In genomic region chr4:176238157-176238608, GRCh38 we compare ENCODE assay signal across 15 cellular contexts. TPM values are rescaled to one million over a fixed set of nuclear protein-coding genes. Genes with fewer than 3 reads are reported as not detected.
DNase-seq lines count a peak whose midpoint lies in the region; FAIRE-seq and TF ChIP-seq lines count a peak whose summit lies in the region.
"Had no signal": no experiment of that assay in that cellular context is flagged by ENCODE, and none has a peak within 500 bp of the region (broad histone marks: within the 10 kb centered on the region; RNA-seq: fewer than 3 reads in every experiment).

No MANE protein-coding gene starts in this region.

- TF ChIP-seq CTCF in cardiac muscle cell (IDR thresholded peaks at IDR 0.05; ENCODE audit: low read depth, low read length) = no peak

- peak overlapping the region; percentile 66 to 80 (median 80) for H3K9ac ChIP-seq in skeletal muscle tissue (ENCODE audit: low read depth in 1 of 3, low read length in 3 of 3)

- FAIRE-seq in urothelium cell line (lab: Jason Lieb, UNC) = no peak

- POLR2A ChIA-PET in activated CD4-positive, alpha-beta memory T cell treated with anti-CD3 and anti-CD28 coated beads, Interleukin-2, amount 10 ng/mL, durations not matched to agents 7 days and 5 days (lab: Charles Lee) = no interaction called here

- H3K36me3 ChIP-seq in cardiac muscle cell = no peaks in the 10 kb centered on the region
- H3K36me3 ChIP-seq in skeletal muscle tissue (ENCODE audit: control insufficient read depth in 3 of 3, insufficient read depth in 3 of 3, low read length in 3 of 3) = no peaks in the 10 kb centered on the region
- H3K36me3 ChIP-seq: neutrophil had no signal

- DNase-seq in H4 (ENCODE audit: low spot score) (peak; percentile 77), amniotic epithelial cell (ENCODE audit: low read depth) (peak; percentile 12), cardiac muscle cell (ENCODE audit: low read depth in 1 of 2, low spot score in 1 of 2) (peak in 1 of 2 donors; percentile 74), urothelium cell line (ENCODE audit: low spot score) (no peak), amygdala (lab: John Stamatoyannopoulos, UW) (no peak), GF-D8 (lab: John Stamatoyannopoulos, UW) (no peak)
- DNase-seq in activated CD4-positive, alpha-beta memory T cell treated with anti-CD3 and anti-CD28 coated beads, Interleukin-2, amount 10 ng/mL, durations not matched to agents 7 days and 5 days = no peak
- DNase-seq: activated B cell treated with CpG ODN at 0.5 μM for 24 hours; effector CD8-positive, alpha-beta T cell; GDM1; NCI-H1048; PC-9 had no signal

- no peak overlapping the region for H3K27ac Mint-ChIP-seq in activated CD4-positive, alpha-beta memory T cell treated with anti-CD3 and anti-CD28 coated beads, Interleukin-2, amount 10 ng/mL, durations not matched to agents 7 days and 5 days
- H3K27ac Mint-ChIP-seq: activated B cell treated with CpG ODN at 0.5 μM for 24 hours; activated T-helper 17 cell treated with anti-CD3 and anti-CD28 coated beads, Interleukin-2, amount 50 U/mL, for 72 hours had no signal

- H3K27ac ChIP-seq in cardiac muscle cell = peak overlapping the region; percentile 8
- H3K27ac ChIP-seq in skeletal muscle tissue (ENCODE audit: low read depth, low read length) = peak overlapping the region; percentile 92
- H3K27ac ChIP-seq: neutrophil, PC-9 had no signal

- H3K4me1 ChIP-seq in cardiac muscle cell (ENCODE audit: low read depth) (peaks cover 18% of the 10 kb centered on the region), skeletal muscle tissue (ENCODE audit: control insufficient read depth in 3 of 3, insufficient read depth in 3 of 3, low read length in 3 of 3) (peaks cover 18 to 40% (median 36%) of the 10 kb centered on the region in 3 donors)

- peaks cover 1% of the 10 kb centered on the region for H3K27me3 Mint-ChIP-seq in activated CD4-positive, alpha-beta memory T cell treated with anti-CD3 and anti-CD28 coated beads, Interleukin-2, amount 10 ng/mL, durations not matched to agents 7 days and 5 days

- CTCF ChIA-PET in activated CD4-positive, alpha-beta memory T cell treated with anti-CD3 and anti-CD28 coated beads, Interleukin-2, amount 10 ng/mL, durations not matched to agents 7 days and 5 days (lab: Charles Lee) = no interaction called here

- H3K9me3 ChIP-seq in cardiac muscle cell (ENCODE audit: low read depth) (no peaks in the 10 kb centered on the region), skeletal muscle tissue (ENCODE audit: control insufficient read depth in 3 of 3, low read length in 3 of 3) (no peaks in the 10 kb centered on the region)
- H3K9me3 ChIP-seq: neutrophil had no signal

- H3K4me3 ChIP-seq in cardiac muscle cell (no peak overlapping the region), skeletal muscle tissue (ENCODE audit: low read length in 3 of 3) (peak overlapping the region; percentile 51 to 66 (median 64))
- H3K4me3 ChIP-seq: PC-9 had no signal

- H3K9me3 Mint-ChIP-seq in activated CD4-positive, alpha-beta memory T cell treated with anti-CD3 and anti-CD28 coated beads, Interleukin-2, amount 10 ng/mL, durations not matched to agents 7 days and 5 days = no peaks in the 10 kb centered on the region
- H3K9me3 Mint-ChIP-seq: activated B cell treated with CpG ODN at 0.5 μM for 24 hours; activated T-helper 17 cell treated with anti-CD3 and anti-CD28 coated beads, Interleukin-2, amount 50 U/mL, for 72 hours had no signal

- H3K27me3 ChIP-seq in cardiac muscle cell = no peaks in the 10 kb centered on the region
- H3K27me3 ChIP-seq in skeletal muscle tissue (ENCODE audit: control insufficient read depth in 3 of 3, insufficient read depth in 3 of 3, low read length in 3 of 3) = no peaks in the 10 kb centered on the region
- H3K27me3 ChIP-seq: neutrophil had no signal

- no peaks in the 10 kb centered on the region for H3K36me3 Mint-ChIP-seq in activated CD4-positive, alpha-beta memory T cell treated with anti-CD3 and anti-CD28 coated beads, Interleukin-2, amount 10 ng/mL, durations not matched to agents 7 days and 5 days (ENCODE audit: low read depth)

- H3K4me1 Mint-ChIP-seq in activated CD4-positive, alpha-beta memory T cell treated with anti-CD3 and anti-CD28 coated beads, Interleukin-2, amount 10 ng/mL, durations not matched to agents 7 days and 5 days = no peaks in the 10 kb centered on the region
- H3K4me1 Mint-ChIP-seq: activated B cell treated with CpG ODN at 0.5 μM for 24 hours; activated T-helper 17 cell treated with anti-CD3 and anti-CD28 coated beads, Interleukin-2, amount 50 U/mL, for 72 hours had no signal

- no peak overlapping the region for H3K4me3 Mint-ChIP-seq in activated CD4-positive, alpha-beta memory T cell treated with anti-CD3 and anti-CD28 coated beads, Interleukin-2, amount 10 ng/mL, durations not matched to agents 7 days and 5 days
- H3K4me3 Mint-ChIP-seq: activated B cell treated with CpG ODN at 0.5 μM for 24 hours; activated T-helper 17 cell treated with anti-CD3 and anti-CD28 coated beads, Interleukin-2, amount 50 U/mL, for 72 hours had no signal

RNA-seq across cellular contexts. Expression of gene ASB5, which starts 30.8 kb away (rescaled TPM):
- 0.10 and 0.37 TPM in 2 replicates for total RNA-seq in H4 (2014; rRNA removed; shearing (Covaris generic))
- total RNA-seq in cardiac muscle cell = not detected in 2 replicates
- 0.45 TPM in 1 of 2 replicates, not detected in the other for polyA plus RNA-seq in cardiac muscle cell
- 77.8 TPM for total RNA-seq in skeletal muscle tissue
- total RNA-seq in activated CD4-positive, alpha-beta memory T cell treated with anti-CD3 and anti-CD28 coated beads, Interleukin-2, amount 10 ng/mL, durations not matched to agents 7 days and 5 days = not detected
- total RNA-seq: activated B cell treated with CpG ODN at 0.5 μM for 24 hours; activated T-helper 17 cell treated with anti-CD3 and anti-CD28 coated beads, Interleukin-2, amount 50 U/mL, for 72 hours; PC-9 had no signal

RNA-seq across cellular contexts. Expression of gene SPATA4, which starts 42.8 kb away (rescaled TPM):
- not detected in 2 replicates for total RNA-seq in H4 (2014; rRNA removed; shearing (Covaris generic))
- total RNA-seq in cardiac muscle cell (0.07 and 0.63 TPM in 2 replicates), skeletal muscle tissue (0.52 TPM)
- 2.2 and 2.5 TPM in 2 replicates for polyA plus RNA-seq in cardiac muscle cell
- total RNA-seq in activated CD4-positive, alpha-beta memory T cell treated with anti-CD3 and anti-CD28 coated beads, Interleukin-2, amount 10 ng/mL, durations not matched to agents 7 days and 5 days = not detected
- total RNA-seq: activated B cell treated with CpG ODN at 0.5 μM for 24 hours; activated T-helper 17 cell treated with anti-CD3 and anti-CD28 coated beads, Interleukin-2, amount 50 U/mL, for 72 hours had no signal

Comparison
In these comparisons a context has a peak if more than half of its experiments do, and no peak if none do; other contexts are left out.
1. DNase-seq: peak in H4 (single experiment) and amniotic epithelial cell (single experiment); none in urothelium cell line (single experiment), amygdala (0 of 56), GF-D8 (single experiment) and activated CD4-positive, alpha-beta memory T cell treated with anti-CD3 and anti-CD28 coated beads, Interleukin-2, amount 10 ng/mL, durations not matched to agents 7 days and 5 days (single experiment).
2. RNA of gene ASB5, which starts 30.8 kb away (total RNA-seq): 77.8 TPM in skeletal muscle tissue (single experiment); 0.10 to 0.37 TPM in H4, not detected in cardiac muscle cell and not detected in activated CD4-positive, alpha-beta memory T cell treated with anti-CD3 and anti-CD28 coated beads, Interleukin-2, amount 10 ng/mL, durations not matched to agents 7 days and 5 days; every median in the first group is over 10 times any median in the second.